In the genomic region with DNA sequence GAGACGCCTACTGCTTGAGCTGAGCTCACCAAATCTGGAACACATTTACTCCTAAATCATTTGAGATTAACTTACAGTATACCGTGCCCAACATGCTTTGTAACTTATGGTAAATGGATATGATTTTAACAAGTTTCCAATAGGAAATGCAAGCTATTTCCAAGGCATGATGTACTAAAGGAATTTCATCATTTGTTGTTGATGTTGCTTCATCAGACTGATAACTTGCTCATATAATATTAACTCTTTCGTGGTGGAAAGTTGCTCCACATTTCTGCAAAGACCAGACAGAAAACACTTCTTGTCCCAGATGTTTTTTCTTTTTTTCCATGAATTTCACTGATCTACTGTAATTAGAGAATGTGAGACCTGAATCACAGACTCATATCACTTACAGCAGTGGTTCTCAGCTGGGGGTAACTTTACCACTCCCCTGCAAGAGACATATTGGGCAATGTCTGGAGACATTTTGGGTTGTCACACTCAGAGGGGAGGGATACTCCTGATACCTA, we compare ENCODE assay signal across 9 cellular contexts.
A peak's percentile ranks its signal among the peaks of the same experiment; 100 is the strongest.
DNase-seq lines count a peak whose midpoint lies in the region; ATAC-seq and TF ChIP-seq lines count a peak whose summit lies in the region.
"Had no signal": no experiment of that assay in that cellular context is flagged by ENCODE, and none has a peak within 500 bp of the region (broad histone marks: within the 10 kb centered on the region; RNA-seq: fewer than 3 reads in every experiment).

No MANE protein-coding gene starts in this region.

- peak overlapping the region; percentile 90 for H3K27ac ChIP-seq in SK-N-MC
- peak overlapping the region in 2 of 4 donors; percentile 25 to 59 for H3K27ac ChIP-seq in gastrocnemius medialis
- H3K27ac ChIP-seq: thoracic aorta had no signal

- peaks cover 11 to 16% of the 10 kb centered on the region in 2 donors for H3K4me1 ChIP-seq in gastrocnemius medialis

- peak; percentile 66 for DNase-seq in HCEC 1CT
- peak; percentile 86 for DNase-seq in SK-N-MC (ENCODE audit: low read depth, low spot score)
- DNase-seq in fibroblast of peridontal ligament (ENCODE audit: extremely low read depth), result peak; percentile 98
- no peak for DNase-seq in gastrocnemius medialis
- no peak for DNase-seq in globus pallidus (ENCODE audit: low spot score)
- DNase-seq: anterior cingulate cortex had no signal

- H3K4me3 ChIP-seq in SK-N-MC (peak overlapping the region; percentile 34), gastrocnemius medialis (no peak overlapping the region)
- H3K4me3 ChIP-seq: thoracic aorta had no signal

- intact Hi-C loops in gastrocnemius medialis (cut with DNase I; ENCODE audit: low total_unique reads), result no loop called here

- H3K9me3 ChIP-seq in SK-N-MC (ENCODE audit: low read depth, low read length) (no peaks in the 10 kb centered on the region), gastrocnemius medialis (no peaks in the 10 kb centered on the region)
- H3K9me3 ChIP-seq: thoracic aorta had no signal

- H3K9ac ChIP-seq in SK-N-MC (ENCODE audit: insufficient read length), result peak overlapping the region; percentile 35

- TF ChIP-seq CTCF in gastrocnemius medialis (IDR thresholded peaks at IDR 0.05 in 4 of 5, conservative IDR thresholded peaks at IDR 0.05 in 1 of 5), result no peak

- no peaks in the 10 kb centered on the region for H3K27me3 ChIP-seq in gastrocnemius medialis

- H3K36me3 ChIP-seq in SK-N-MC (ENCODE audit: insufficient read depth, low read length) (peaks cover 33% of the 10 kb centered on the region), gastrocnemius medialis (no peaks in the 10 kb centered on the region)
- H3K36me3 ChIP-seq: thoracic aorta had no signal

- ATAC-seq in gastrocnemius medialis, result peak; percentile 11 to 31
- ATAC-seq in HG03045 (IDR thresholded peaks at IDR 0.05; ENCODE audit: unreplicated experiment), result no peak
- no peak for ATAC-seq in GM19328 (IDR thresholded peaks at IDR 0.05; ENCODE audit: unreplicated experiment)

- no peak for TF ChIP-seq POLR2A in gastrocnemius medialis (IDR thresholded peaks at IDR 0.05)

- in situ Hi-C loops in gastrocnemius medialis (cut with MboI; ENCODE audit: low sequenced_read_pairs in 4 of 4), result no loop called here

Comparison
In these comparisons a context has a peak if more than half of its experiments do, and no peak if none do; other contexts are left out.
1. DNase-seq: peak in HCEC 1CT (single experiment), SK-N-MC (single experiment) and fibroblast of peridontal ligament (single experiment); none in gastrocnemius medialis (0 of 2) and globus pallidus (single experiment).
2. ATAC-seq: peak in gastrocnemius medialis (2 of 2); none in HG03045 (single experiment) and GM19328 (single experiment).